ENCODE assay signal across 2 cellular contexts in the genomic region with DNA sequence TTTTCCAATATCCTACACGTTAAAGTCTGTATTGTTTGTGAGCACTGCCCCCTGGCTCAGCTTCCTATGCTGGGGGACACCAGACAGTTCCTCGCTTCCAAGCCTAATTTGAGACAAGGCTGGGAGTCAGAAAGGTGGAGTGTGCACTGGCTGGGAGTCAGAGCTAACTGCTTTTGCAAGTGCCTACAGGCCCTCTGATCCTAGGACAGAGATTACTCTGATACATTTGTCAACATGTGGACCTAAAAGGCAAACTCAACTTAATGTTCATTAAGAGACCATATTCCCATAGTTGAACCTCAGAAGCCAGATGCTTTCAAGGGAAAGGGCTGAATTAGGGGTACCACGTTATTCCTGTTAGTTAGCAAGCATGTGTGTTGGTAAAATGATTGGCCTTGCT.
TF ChIP-seq lines count a peak whose summit lies in the region.

No MANE protein-coding gene starts in this region.

TF ChIP-seq in liver, 16 proteins besides CTCF, POLR2A, EP300 and RAD21 (continued from another document):
- TF ChIP-seq, protein P1, sequence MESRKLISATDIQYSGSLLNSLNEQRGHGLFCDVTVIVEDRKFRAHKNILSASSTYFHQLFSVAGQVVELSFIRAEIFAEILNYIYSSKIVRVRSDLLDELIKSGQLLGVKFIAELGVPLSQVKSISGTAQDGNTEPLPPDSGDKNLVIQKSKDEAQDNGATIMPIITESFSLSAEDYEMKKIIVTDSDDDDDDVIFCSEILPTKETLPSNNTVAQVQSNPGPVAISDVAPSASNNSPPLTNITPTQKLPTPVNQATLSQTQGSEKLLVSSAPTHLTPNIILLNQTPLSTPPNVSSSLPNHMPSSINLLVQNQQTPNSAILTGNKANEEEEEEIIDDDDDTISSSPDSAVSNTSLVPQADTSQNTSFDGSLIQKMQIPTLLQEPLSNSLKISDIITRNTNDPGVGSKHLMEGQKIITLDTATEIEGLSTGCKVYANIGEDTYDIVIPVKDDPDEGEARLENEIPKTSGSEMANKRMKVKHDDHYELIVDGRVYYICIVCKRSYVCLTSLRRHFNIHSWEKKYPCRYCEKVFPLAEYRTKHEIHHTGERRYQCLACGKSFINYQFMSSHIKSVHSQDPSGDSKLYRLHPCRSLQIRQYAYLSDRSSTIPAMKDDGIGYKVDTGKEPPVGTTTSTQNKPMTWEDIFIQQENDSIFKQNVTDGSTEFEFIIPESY (IDR thresholded peaks at IDR 0.05): no peak
- TF ChIP-seq, protein P2, sequence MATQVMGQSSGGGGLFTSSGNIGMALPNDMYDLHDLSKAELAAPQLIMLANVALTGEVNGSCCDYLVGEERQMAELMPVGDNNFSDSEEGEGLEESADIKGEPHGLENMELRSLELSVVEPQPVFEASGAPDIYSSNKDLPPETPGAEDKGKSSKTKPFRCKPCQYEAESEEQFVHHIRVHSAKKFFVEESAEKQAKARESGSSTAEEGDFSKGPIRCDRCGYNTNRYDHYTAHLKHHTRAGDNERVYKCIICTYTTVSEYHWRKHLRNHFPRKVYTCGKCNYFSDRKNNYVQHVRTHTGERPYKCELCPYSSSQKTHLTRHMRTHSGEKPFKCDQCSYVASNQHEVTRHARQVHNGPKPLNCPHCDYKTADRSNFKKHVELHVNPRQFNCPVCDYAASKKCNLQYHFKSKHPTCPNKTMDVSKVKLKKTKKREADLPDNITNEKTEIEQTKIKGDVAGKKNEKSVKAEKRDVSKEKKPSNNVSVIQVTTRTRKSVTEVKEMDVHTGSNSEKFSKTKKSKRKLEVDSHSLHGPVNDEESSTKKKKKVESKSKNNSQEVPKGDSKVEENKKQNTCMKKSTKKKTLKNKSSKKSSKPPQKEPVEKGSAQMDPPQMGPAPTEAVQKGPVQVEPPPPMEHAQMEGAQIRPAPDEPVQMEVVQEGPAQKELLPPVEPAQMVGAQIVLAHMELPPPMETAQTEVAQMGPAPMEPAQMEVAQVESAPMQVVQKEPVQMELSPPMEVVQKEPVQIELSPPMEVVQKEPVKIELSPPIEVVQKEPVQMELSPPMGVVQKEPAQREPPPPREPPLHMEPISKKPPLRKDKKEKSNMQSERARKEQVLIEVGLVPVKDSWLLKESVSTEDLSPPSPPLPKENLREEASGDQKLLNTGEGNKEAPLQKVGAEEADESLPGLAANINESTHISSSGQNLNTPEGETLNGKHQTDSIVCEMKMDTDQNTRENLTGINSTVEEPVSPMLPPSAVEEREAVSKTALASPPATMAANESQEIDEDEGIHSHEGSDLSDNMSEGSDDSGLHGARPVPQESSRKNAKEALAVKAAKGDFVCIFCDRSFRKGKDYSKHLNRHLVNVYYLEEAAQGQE (IDR thresholded peaks at IDR 0.05): no peak
- peak; percentile 67 for TF ChIP-seq FOXA2 (IDR thresholded peaks at IDR 0.05)
- TF ChIP-seq, protein P3, sequence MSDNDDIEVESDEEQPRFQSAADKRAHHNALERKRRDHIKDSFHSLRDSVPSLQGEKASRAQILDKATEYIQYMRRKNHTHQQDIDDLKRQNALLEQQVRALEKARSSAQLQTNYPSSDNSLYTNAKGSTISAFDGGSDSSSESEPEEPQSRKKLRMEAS (IDR thresholded peaks at IDR 0.05): no peak
- TF ChIP-seq HNF4G (IDR thresholded peaks at IDR 0.05): no peak
- no peak for TF ChIP-seq JUND (IDR thresholded peaks at IDR 0.05)
- no peak for TF ChIP-seq YY1 (IDR thresholded peaks at IDR 0.05)
- TF ChIP-seq SP1 (IDR thresholded peaks at IDR 0.05): peak; percentile 13
- TF ChIP-seq EGR1 (IDR thresholded peaks at IDR 0.05; ENCODE audit: low read depth in 2 of 2): no peak
- TF ChIP-seq TAF1 (conservative IDR thresholded peaks at IDR 0.05): no peak
- TF ChIP-seq GABPA (IDR thresholded peaks at IDR 0.05 in 1 of 2, conservative IDR thresholded peaks at IDR 0.05 in 1 of 2): no peak
- no peak for TF ChIP-seq NR2F2 (IDR thresholded peaks at IDR 0.05)
- TF ChIP-seq, protein P4, sequence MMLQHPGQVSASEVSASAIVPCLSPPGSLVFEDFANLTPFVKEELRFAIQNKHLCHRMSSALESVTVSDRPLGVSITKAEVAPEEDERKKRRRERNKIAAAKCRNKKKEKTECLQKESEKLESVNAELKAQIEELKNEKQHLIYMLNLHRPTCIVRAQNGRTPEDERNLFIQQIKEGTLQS (IDR thresholded peaks at IDR 0.05): no peak

TF ChIP-seq in HepG2, 621 proteins besides CTCF, POLR2A, EP300 and RAD21 (continued from another document):
- TF ChIP-seq, protein P5, sequence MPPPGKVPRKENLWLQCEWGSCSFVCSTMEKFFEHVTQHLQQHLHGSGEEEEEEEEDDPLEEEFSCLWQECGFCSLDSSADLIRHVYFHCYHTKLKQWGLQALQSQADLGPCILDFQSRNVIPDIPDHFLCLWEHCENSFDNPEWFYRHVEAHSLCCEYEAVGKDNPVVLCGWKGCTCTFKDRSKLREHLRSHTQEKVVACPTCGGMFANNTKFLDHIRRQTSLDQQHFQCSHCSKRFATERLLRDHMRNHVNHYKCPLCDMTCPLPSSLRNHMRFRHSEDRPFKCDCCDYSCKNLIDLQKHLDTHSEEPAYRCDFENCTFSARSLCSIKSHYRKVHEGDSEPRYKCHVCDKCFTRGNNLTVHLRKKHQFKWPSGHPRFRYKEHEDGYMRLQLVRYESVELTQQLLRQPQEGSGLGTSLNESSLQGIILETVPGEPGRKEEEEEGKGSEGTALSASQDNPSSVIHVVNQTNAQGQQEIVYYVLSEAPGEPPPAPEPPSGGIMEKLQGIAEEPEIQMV (CRISPR knock-in tag; IDR thresholded peaks at IDR 0.05; ENCODE audit: low read depth): no peak
- TF ChIP-seq ZNF143 (CRISPR knock-in tag; IDR thresholded peaks at IDR 0.05): no peak
- no peak for TF ChIP-seq SSRP1 (CRISPR knock-in tag; IDR thresholded peaks at IDR 0.05)
- TF ChIP-seq POLR2AphosphoS2 (IDR thresholded peaks at IDR 0.05; ENCODE audit: low read depth, low read length): no peak
- TF ChIP-seq, protein P6, sequence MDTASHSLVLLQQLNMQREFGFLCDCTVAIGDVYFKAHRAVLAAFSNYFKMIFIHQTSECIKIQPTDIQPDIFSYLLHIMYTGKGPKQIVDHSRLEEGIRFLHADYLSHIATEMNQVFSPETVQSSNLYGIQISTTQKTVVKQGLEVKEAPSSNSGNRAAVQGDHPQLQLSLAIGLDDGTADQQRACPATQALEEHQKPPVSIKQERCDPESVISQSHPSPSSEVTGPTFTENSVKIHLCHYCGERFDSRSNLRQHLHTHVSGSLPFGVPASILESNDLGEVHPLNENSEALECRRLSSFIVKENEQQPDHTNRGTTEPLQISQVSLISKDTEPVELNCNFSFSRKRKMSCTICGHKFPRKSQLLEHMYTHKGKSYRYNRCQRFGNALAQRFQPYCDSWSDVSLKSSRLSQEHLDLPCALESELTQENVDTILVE (CRISPR knock-in tag; IDR thresholded peaks at IDR 0.05): no peak
- TF ChIP-seq SIX1 (CRISPR knock-in tag; IDR thresholded peaks at IDR 0.05; ENCODE audit: borderline replicate concordance): no peak
- TF ChIP-seq, protein P7, sequence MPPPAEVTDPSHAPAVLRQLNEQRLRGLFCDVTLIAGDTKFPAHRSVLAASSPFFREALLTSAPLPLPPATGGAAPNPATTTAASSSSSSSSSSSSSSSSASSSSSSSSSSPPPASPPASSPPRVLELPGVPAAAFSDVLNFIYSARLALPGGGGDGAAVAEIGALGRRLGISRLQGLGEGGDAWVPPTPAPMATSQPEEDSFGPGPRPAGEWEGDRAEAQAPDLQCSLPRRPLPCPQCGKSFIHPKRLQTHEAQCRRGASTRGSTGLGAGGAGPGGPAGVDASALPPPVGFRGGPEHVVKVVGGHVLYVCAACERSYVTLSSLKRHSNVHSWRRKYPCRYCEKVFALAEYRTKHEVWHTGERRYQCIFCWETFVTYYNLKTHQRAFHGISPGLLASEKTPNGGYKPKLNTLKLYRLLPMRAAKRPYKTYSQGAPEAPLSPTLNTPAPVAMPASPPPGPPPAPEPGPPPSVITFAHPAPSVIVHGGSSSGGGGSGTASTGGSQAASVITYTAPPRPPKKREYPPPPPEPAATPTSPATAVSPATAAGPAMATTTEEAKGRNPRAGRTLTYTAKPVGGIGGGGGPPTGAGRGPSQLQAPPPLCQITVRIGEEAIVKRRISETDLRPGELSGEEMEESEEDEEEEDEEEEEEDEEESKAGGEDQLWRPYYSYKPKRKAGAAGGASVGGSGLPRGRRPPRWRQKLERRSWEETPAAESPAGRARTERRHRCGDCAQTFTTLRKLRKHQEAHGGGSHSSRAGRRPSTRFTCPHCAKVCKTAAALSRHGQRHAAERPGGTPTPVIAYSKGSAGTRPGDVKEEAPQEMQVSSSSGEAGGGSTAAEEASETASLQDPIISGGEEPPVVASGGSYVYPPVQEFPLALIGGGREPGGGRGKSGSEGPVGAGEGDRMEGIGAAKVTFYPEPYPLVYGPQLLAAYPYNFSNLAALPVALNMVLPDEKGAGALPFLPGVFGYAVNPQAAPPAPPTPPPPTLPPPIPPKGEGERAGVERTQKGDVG (CRISPR knock-in tag; IDR thresholded peaks at IDR 0.05; ENCODE audit: borderline replicate concordance): no peak
TF ChIP-seq in HepG2: peak in this region for 0.
